ENCODE assay signal across 29 cellular contexts in genomic region chr6:162770136-162770535, GRCh38. TPM values are rescaled to one million over a fixed set of nuclear protein-coding genes. Genes with fewer than 3 reads are reported as not detected.
"Had no signal": no experiment of that assay in that cellular context is flagged by ENCODE, and none has a peak within 500 bp of the region (broad histone marks: within the 10 kb centered on the region; RNA-seq: fewer than 3 reads in every experiment).

No MANE protein-coding gene starts in this region.

- H3K27ac ChIP-seq: stomach, suprapubic skin, testis, thoracic aorta, thyroid gland, tibial artery, tibial nerve, transverse colon, upper lobe of left lung, upper lobe of right lung, uterus, vagina had no signal

- H3K36me3 Mint-ChIP-seq: stimulated activated effector memory CD8-positive, alpha-beta T cell treated with anti-CD3 and anti-CD28 coated beads, Interleukin-12 subunit alpha, Interleukin-12 subunit beta, amount 100 ng/mL, for 72 hours; stimulated activated memory B cell treated with anti-CD40 and anti-IgM and Interleukin-4, amounts not matched to agents 10 μg/mL and 1 μg/mL and 100 μg/mL, for 72 hours; stimulated activated naive B cell treated with anti-CD40 and anti-IgM and Interleukin-4, amounts not matched to agents 10 μg/mL and 1 μg/mL and 100 μg/mL, for 72 hours; type B pancreatic cell had no signal

- H3K4me1 Mint-ChIP-seq: stimulated activated effector memory CD8-positive, alpha-beta T cell treated with anti-CD3 and anti-CD28 coated beads, Interleukin-12 subunit alpha, Interleukin-12 subunit beta, amount 100 ng/mL, for 72 hours; stimulated activated memory B cell treated with anti-CD40 and anti-IgM and Interleukin-4, amounts not matched to agents 10 μg/mL and 1 μg/mL and 100 μg/mL, for 72 hours; stimulated activated naive B cell treated with anti-CD40 and anti-IgM and Interleukin-4, amounts not matched to agents 10 μg/mL and 1 μg/mL and 100 μg/mL, for 72 hours; stimulated activated naive CD8-positive, alpha-beta T cell treated with anti-CD3 and anti-CD28 coated beads, Interleukin-15, amount 100 ng/mL, for 72 hours had no signal

- H3K9me3 ChIP-seq: stomach, suprapubic skin, testis, thoracic aorta, thyroid gland, tibial artery, tibial nerve, transverse colon, upper lobe of left lung, upper lobe of right lung, uterus, vagina had no signal

- H3K9me3 Mint-ChIP-seq: stimulated activated effector memory CD8-positive, alpha-beta T cell treated with anti-CD3 and anti-CD28 coated beads, Interleukin-12 subunit alpha, Interleukin-12 subunit beta, amount 100 ng/mL, for 72 hours; stimulated activated memory B cell treated with anti-CD40 and anti-IgM and Interleukin-4, amounts not matched to agents 10 μg/mL and 1 μg/mL and 100 μg/mL, for 72 hours had no signal

- ATAC-seq: stimulated activated effector memory CD8-positive, alpha-beta T cell treated with anti-CD3 and anti-CD28 coated beads, Interleukin-12 subunit alpha, Interleukin-12 subunit beta, amount 100 ng/mL, for 72 hours; stimulated activated memory B cell treated with anti-CD40 and anti-IgM and Interleukin-4, amounts not matched to agents 10 μg/mL and 1 μg/mL and 100 μg/mL, for 72 hours; stimulated activated naive B cell treated with anti-CD40 and anti-IgM and Interleukin-4, amounts not matched to agents 10 μg/mL and 1 μg/mL and 100 μg/mL, for 72 hours; stimulated activated naive CD8-positive, alpha-beta T cell treated with anti-CD3 and anti-CD28 coated beads, Interleukin-15, amount 100 ng/mL, for 72 hours; stimulated activated naive CD8-positive, alpha-beta T cell treated with anti-CD3 and anti-CD28 coated beads, Interleukin-15, Interleukin-2, amounts not matched to agents 100 U/mL and 50 U/mL, for 24 hours; upper lobe of right lung had no signal

- H3K27me3 ChIP-seq: stomach, suprapubic skin, testis, thyroid gland, tibial artery, tibial nerve, transverse colon, upper lobe of left lung, upper lobe of right lung, uterus, vagina had no signal

- H3K27ac Mint-ChIP-seq: stimulated activated effector memory CD8-positive, alpha-beta T cell treated with anti-CD3 and anti-CD28 coated beads, Interleukin-12 subunit alpha, Interleukin-12 subunit beta, amount 100 ng/mL, for 72 hours; stimulated activated memory B cell treated with anti-CD40 and anti-IgM and Interleukin-4, amounts not matched to agents 10 μg/mL and 1 μg/mL and 100 μg/mL, for 72 hours; stimulated activated naive B cell treated with anti-CD40 and anti-IgM and Interleukin-4, amounts not matched to agents 10 μg/mL and 1 μg/mL and 100 μg/mL, for 72 hours; stimulated activated naive CD8-positive, alpha-beta T cell treated with anti-CD3 and anti-CD28 coated beads, Interleukin-15, amount 100 ng/mL, for 72 hours; stimulated activated naive CD8-positive, alpha-beta T cell treated with anti-CD3 and anti-CD28 coated beads, Interleukin-15, Interleukin-2, amounts not matched to agents 100 ng/mL and 50 ng/mL, for 24 hours; type B pancreatic cell had no signal

- H3K36me3 ChIP-seq: stomach, suprapubic skin, thoracic aorta, thyroid gland, tibial artery, tibial nerve, transverse colon, upper lobe of left lung, upper lobe of right lung, uterus, vagina had no signal

- H3K4me3 ChIP-seq: stomach, suprapubic skin, testis, thoracic aorta, thyroid gland, tibial artery, tibial nerve, transverse colon, upper lobe of left lung, upper lobe of right lung, uterus, vagina had no signal

- DNase-seq: stimulated activated CD4-positive, alpha-beta T cell treated with anti-CD3 and anti-CD28 coated beads, Interleukin-2, amount 100 ng/mL, for 48 hours; stimulated activated CD4-positive, alpha-beta T cell treated with anti-CD3 and anti-CD28 coated beads, Interleukin-4, amount 100 ng/mL, for 1 hour; stimulated activated CD4-positive, alpha-beta T cell treated with anti-CD3 and anti-CD28 coated beads, Interleukin-4, amount 100 ng/mL, for 24 hours; stimulated activated CD4-positive, alpha-beta T cell treated with anti-CD3 and anti-CD28 coated beads, Interleukin-4, amount 100 ng/mL, for 4 hours; stimulated activated CD8-positive, alpha-beta memory T cell treated with anti-CD3 and anti-CD28 coated beads, Interleukin-4, amount 100 ng/mL, for 48 hours; stimulated activated naive B cell treated with anti-CD40 and anti-IgM and Interleukin-4, amounts not matched to agents 10 μg/mL and 1 μg/mL and 100 μg/mL, for 72 hours; stimulated activated naive CD4-positive, alpha-beta T cell; stimulated activated naive CD4-positive, alpha-beta T cell treated with Interleukin-2 at 50 U/mL for 16 hours; stimulated activated naive CD8-positive, alpha-beta T cell treated with anti-CD3 and anti-CD28 coated beads, Interleukin-15, amount 100 ng/mL, for 72 hours; stimulated activated naive CD8-positive, alpha-beta T cell treated with anti-CD3 and anti-CD28 coated beads, Interleukin-15, Interleukin-2, amounts not matched to agents 100 U/mL and 50 U/mL, for 24 hours; stomach; substantia nigra; testis; thyroid gland; tibial artery; transverse colon; trophoblast cell; upper lobe of left lung; upper lobe of right lung; uterus had no signal

- H3K4me3 Mint-ChIP-seq: stimulated activated effector memory CD8-positive, alpha-beta T cell treated with anti-CD3 and anti-CD28 coated beads, Interleukin-12 subunit alpha, Interleukin-12 subunit beta, amount 100 ng/mL, for 72 hours; stimulated activated memory B cell treated with anti-CD40 and anti-IgM and Interleukin-4, amounts not matched to agents 10 μg/mL and 1 μg/mL and 100 μg/mL, for 72 hours; stimulated activated naive B cell treated with anti-CD40 and anti-IgM and Interleukin-4, amounts not matched to agents 10 μg/mL and 1 μg/mL and 100 μg/mL, for 72 hours; stimulated activated naive CD8-positive, alpha-beta T cell treated with anti-CD3 and anti-CD28 coated beads, Interleukin-15, amount 100 ng/mL, for 72 hours; stimulated activated naive CD8-positive, alpha-beta T cell treated with anti-CD3 and anti-CD28 coated beads, Interleukin-15, Interleukin-2, amounts not matched to agents 100 ng/mL and 50 ng/mL, for 24 hours; type B pancreatic cell had no signal

- H3K27me3 Mint-ChIP-seq: stimulated activated naive B cell treated with anti-CD40 and anti-IgM and Interleukin-4, amounts not matched to agents 10 μg/mL and 1 μg/mL and 100 μg/mL, for 72 hours; stimulated activated naive CD8-positive, alpha-beta T cell treated with anti-CD3 and anti-CD28 coated beads, Interleukin-15, amount 100 ng/mL, for 72 hours; stimulated activated naive CD8-positive, alpha-beta T cell treated with anti-CD3 and anti-CD28 coated beads, Interleukin-15, Interleukin-2, amounts not matched to agents 100 ng/mL and 50 ng/mL, for 24 hours; type B pancreatic cell had no signal

- H3K4me1 ChIP-seq: stomach, suprapubic skin, testis, thyroid gland, tibial artery, tibial nerve, transverse colon, upper lobe of left lung, upper lobe of right lung, uterus, vagina had no signal

- FAIRE-seq: urothelium cell line had no signal

RNA-seq across cellular contexts. Expression of gene PACRG, which starts 42.4 kb away (rescaled TPM):
- total RNA-seq: vagina had no signal
